In genomic region chr2:47274054-47274779, GRCh38 we compare ENCODE assay signal across 12 cellular contexts.
DNase-seq lines count a peak whose midpoint lies in the region; ATAC-seq, FAIRE-seq and TF ChIP-seq lines count a peak whose summit lies in the region.
"Had no signal": no experiment of that assay in that cellular context is flagged by ENCODE, and none has a peak within 500 bp of the region (broad histone marks: within the 10 kb centered on the region; RNA-seq: fewer than 3 reads in every experiment).

No MANE protein-coding gene starts in this region.

- no peaks in the 10 kb centered on the region for H3K36me3 Mint-ChIP-seq in activated CD4-positive, alpha-beta memory T cell treated with anti-CD3 and anti-CD28 coated beads, Interleukin-2, amount 10 ng/mL, durations not matched to agents 7 days and 5 days (ENCODE audit: low read depth)
- H3K36me3 Mint-ChIP-seq: T-cell had no signal

- no peak for ATAC-seq in mucosa of descending colon
- ATAC-seq: T-cell had no signal

- no peaks in the 10 kb centered on the region for H3K9me3 Mint-ChIP-seq in activated CD4-positive, alpha-beta memory T cell treated with anti-CD3 and anti-CD28 coated beads, Interleukin-2, amount 10 ng/mL, durations not matched to agents 7 days and 5 days
- H3K9me3 Mint-ChIP-seq: activated T-cell treated with anti-CD3 and anti-CD28 coated beads, Interleukin-2, amount 50 U/mL, for 24 hours; T-cell had no signal

- no peaks in the 10 kb centered on the region for H3K27me3 Mint-ChIP-seq in activated CD4-positive, alpha-beta memory T cell treated with anti-CD3 and anti-CD28 coated beads, Interleukin-2, amount 10 ng/mL, durations not matched to agents 7 days and 5 days
- H3K27me3 Mint-ChIP-seq: activated T-cell treated with anti-CD3 and anti-CD28 coated beads, Interleukin-2, amount 50 U/mL, for 24 hours; T-cell had no signal

- no peaks in the 10 kb centered on the region for H3K36me3 ChIP-seq in bronchial epithelial cell (ENCODE audit: control insufficient read depth, insufficient read depth, low read length)
- no peaks in the 10 kb centered on the region for H3K36me3 ChIP-seq in kidney (ENCODE audit: control insufficient read depth in 1 of 2, insufficient read depth in 2 of 2, low read length in 2 of 2)
- H3K36me3 ChIP-seq in mucosa of descending colon (ENCODE audit: low read depth): no peaks in the 10 kb centered on the region
- no peaks in the 10 kb centered on the region for H3K36me3 ChIP-seq in BE2C

- CTCF ChIA-PET in activated CD4-positive, alpha-beta memory T cell treated with anti-CD3 and anti-CD28 coated beads, Interleukin-2, amount 10 ng/mL, durations not matched to agents 7 days and 5 days (lab: Charles Lee): interaction anchor here (0.6 kb wide), 2 partner anchors 107 to 330 kb away, joined by 3 to 5 read pairs; no protein-coding TSS in a partner anchor

- peaks cover 13 to 23% of the 10 kb centered on the region in 2 donors for H3K4me1 ChIP-seq in kidney (ENCODE audit: control insufficient read depth in 1 of 2, insufficient read depth in 1 of 2, low read depth in 1 of 2, low read length in 2 of 2)
- peaks cover 32% of the 10 kb centered on the region for H3K4me1 ChIP-seq in mucosa of descending colon (ENCODE audit: low read depth)
- H3K4me1 ChIP-seq in BE2C: peaks cover 11% of the 10 kb centered on the region

- TF ChIP-seq CTCF in bronchial epithelial cell (IDR thresholded peaks at IDR 0.05; ENCODE audit: insufficient read depth, low read length, severe bottlenecking) (no peak), kidney (IDR thresholded peaks at IDR 0.05; ENCODE audit: borderline replicate concordance, extremely low read depth, insufficient read depth) (no peak), mucosa of descending colon (IDR thresholded peaks at IDR 0.05) (no peak), BE2C (IDR thresholded peaks at IDR 0.05; ENCODE audit: low read depth, low read length) (no peak)

- peaks cover 1% of the 10 kb centered on the region for H3K4me1 Mint-ChIP-seq in activated CD4-positive, alpha-beta memory T cell treated with anti-CD3 and anti-CD28 coated beads, Interleukin-2, amount 10 ng/mL, durations not matched to agents 7 days and 5 days

- POLR2A ChIA-PET in activated CD4-positive, alpha-beta memory T cell treated with anti-CD3 and anti-CD28 coated beads, Interleukin-2, amount 10 ng/mL, durations not matched to agents 7 days and 5 days (lab: Charles Lee): no interaction called here

- H3K4me3 Mint-ChIP-seq in activated CD4-positive, alpha-beta memory T cell treated with anti-CD3 and anti-CD28 coated beads, Interleukin-2, amount 10 ng/mL, durations not matched to agents 7 days and 5 days: no peak overlapping the region
- H3K4me3 Mint-ChIP-seq: activated T-cell treated with anti-CD3 and anti-CD28 coated beads, Interleukin-2, amount 50 U/mL, for 24 hours had no signal

- H3K4me3 ChIP-seq in bronchial epithelial cell (ENCODE audit: low read depth, low read length) (no peak overlapping the region), kidney (ENCODE audit: low read length in 2 of 2) (no peak overlapping the region), mucosa of descending colon (no peak overlapping the region), BE2C (ENCODE audit: low read depth, low read length) (no peak overlapping the region)

- DNase-seq in LHCN-M2 (ENCODE audit: low read depth) (peak; percentile 25), bronchial epithelial cell (ENCODE audit: low read depth) (peak; percentile 50), kidney (no peak), superior temporal gyrus (ENCODE audit: extremely low spot score) (peak; percentile 46), mucosa of descending colon (no peak), LoVo (ENCODE audit: low spot score) (no peak), BE2C (no peak)
- DNase-seq in activated CD4-positive, alpha-beta memory T cell treated with anti-CD3 and anti-CD28 coated beads, Interleukin-2, amount 10 ng/mL, durations not matched to agents 7 days and 5 days: no peak
- DNase-seq: activated T-cell treated with anti-CD3 and anti-CD28 coated beads, Interleukin-2, amount 50 U/mL, for 24 hours; NCI-H2029 treated with DMSO at 0.1 percent for 48 hours; T-cell had no signal

- H3K9me3 ChIP-seq in kidney (ENCODE audit: control insufficient read depth in 1 of 2, low read length in 2 of 2) (no peaks in the 10 kb centered on the region), mucosa of descending colon (no peaks in the 10 kb centered on the region), BE2C (no peaks in the 10 kb centered on the region)

- intact Hi-C loops in kidney (cut with DNase I) (no loop called here), mucosa of descending colon (cut with DNase I, micrococcal nuclease) (loop anchor here in 1 of 2 donors (5.0 kb wide), 1 partner anchor 38 kb away; no protein-coding TSS in a partner anchor)

- peak overlapping the region; percentile 32 to 87 for H3K27ac ChIP-seq in kidney (ENCODE audit: low read depth in 2 of 2, low read length in 2 of 2)

- H3K27me3 ChIP-seq in bronchial epithelial cell (ENCODE audit: control insufficient read depth, insufficient read depth, low read length) (no peaks in the 10 kb centered on the region), BE2C (no peaks in the 10 kb centered on the region)

- H3K9ac ChIP-seq in kidney (ENCODE audit: low read length in 2 of 2): peak overlapping the region; percentile 24 to 37

- FAIRE-seq in bronchial epithelial cell (lab: Jason Lieb, UNC) (no peak), kidney (lab: Jason Lieb, UNC) (no peak)
- FAIRE-seq: frontal cortex had no signal

- H3K27ac Mint-ChIP-seq in activated CD4-positive, alpha-beta memory T cell treated with anti-CD3 and anti-CD28 coated beads, Interleukin-2, amount 10 ng/mL, durations not matched to agents 7 days and 5 days: no peak overlapping the region
- H3K27ac Mint-ChIP-seq: activated T-cell treated with anti-CD3 and anti-CD28 coated beads, Interleukin-2, amount 50 U/mL, for 24 hours; T-cell had no signal

Comparison
In these comparisons a context has a peak if more than half of its experiments do, and no peak if none do; other contexts are left out.
1. DNase-seq: peak in LHCN-M2 (single experiment), bronchial epithelial cell (single experiment) and superior temporal gyrus (single experiment); none in kidney (single experiment), mucosa of descending colon (0 of 3), activated CD4-positive, alpha-beta memory T cell treated with anti-CD3 and anti-CD28 coated beads, Interleukin-2, amount 10 ng/mL, durations not matched to agents 7 days and 5 days (single experiment), LoVo (single experiment) and BE2C (single experiment).